Comparison of ENCODE assay signal across 15 cellular contexts in genomic region chr6:25968769-25969168, GRCh38. TPM values are rescaled to one million over a fixed set of nuclear protein-coding genes. Genes with fewer than 3 reads are reported as not detected.
DNase-seq lines count a peak whose midpoint lies in the region; ATAC-seq and TF ChIP-seq lines count a peak whose summit lies in the region.
"Had no signal": no experiment of that assay in that cellular context is flagged by ENCODE, and none has a peak within 500 bp of the region (broad histone marks: within the 10 kb centered on the region; RNA-seq: fewer than 3 reads in every experiment).

No MANE protein-coding gene starts in this region.

- CTCF ChIA-PET in T-cell (lab: Charles Lee) (interaction anchor here in 1 of 2 donors (0.7 kb wide), 1 partner anchor 25 kb away, joined by 3 read pairs; no protein-coding TSS in a partner anchor), Calu3 (lab: Charles Lee) (interaction anchor here (0.6 kb wide), 1 partner anchor 53 kb away, joined by 3 read pairs; no protein-coding TSS in a partner anchor)

- H3K27ac Mint-ChIP-seq in activated T-cell treated with anti-CD3 and anti-CD28 coated beads, Interleukin-2, amount 50 U/mL, for 72 hours: no peak overlapping the region
- peak overlapping the region; percentile 59 to 60 for H3K27ac Mint-ChIP-seq in T-cell
- peak overlapping the region; percentile 29 for H3K27ac Mint-ChIP-seq in stimulated activated effector memory CD8-positive, alpha-beta T cell treated with anti-CD3 and anti-CD28 coated beads, Interleukin-12 subunit alpha, Interleukin-12 subunit beta, amount 100 ng/mL, for 72 hours
- no peak overlapping the region for H3K27ac Mint-ChIP-seq in Calu3 (ENCODE audit: unreplicated experiment)

- peaks cover 47 to 63% of the 10 kb centered on the region in 2 donors for H3K36me3 Mint-ChIP-seq in activated T-cell treated with anti-CD3 and anti-CD28 coated beads, Interleukin-2, amount 50 U/mL, for 72 hours (ENCODE audit: insufficient read depth in 2 of 2)
- peaks cover 71% of the 10 kb centered on the region for H3K36me3 Mint-ChIP-seq in T-cell
- H3K36me3 Mint-ChIP-seq in stimulated activated effector memory CD8-positive, alpha-beta T cell treated with anti-CD3 and anti-CD28 coated beads, Interleukin-12 subunit alpha, Interleukin-12 subunit beta, amount 100 ng/mL, for 72 hours: peaks cover 99% of the 10 kb centered on the region
- peaks cover 78% of the 10 kb centered on the region for H3K36me3 Mint-ChIP-seq in Calu3 (ENCODE audit: insufficient read depth, unreplicated experiment)

- H3K4me1 Mint-ChIP-seq in activated T-cell treated with anti-CD3 and anti-CD28 coated beads, Interleukin-2, amount 50 U/mL, for 72 hours (ENCODE audit: low read depth): peaks cover 80% of the 10 kb centered on the region
- H3K4me1 Mint-ChIP-seq in T-cell: peaks cover 74 to 86% (median 77%) of the 10 kb centered on the region in 3 donors
- peaks cover 79% of the 10 kb centered on the region for H3K4me1 Mint-ChIP-seq in stimulated activated effector memory CD8-positive, alpha-beta T cell treated with anti-CD3 and anti-CD28 coated beads, Interleukin-12 subunit alpha, Interleukin-12 subunit beta, amount 100 ng/mL, for 72 hours
- peaks cover 52% of the 10 kb centered on the region for H3K4me1 Mint-ChIP-seq in Calu3 (ENCODE audit: low read depth, unreplicated experiment)

- no peaks in the 10 kb centered on the region for H3K9me3 Mint-ChIP-seq in activated T-cell treated with anti-CD3 and anti-CD28 coated beads, Interleukin-2, amount 50 U/mL, for 72 hours
- H3K9me3 Mint-ChIP-seq in T-cell (no peaks in the 10 kb centered on the region), Calu3 (ENCODE audit: low read depth, unreplicated experiment) (no peaks in the 10 kb centered on the region)
- no peaks in the 10 kb centered on the region for H3K9me3 Mint-ChIP-seq in stimulated activated effector memory CD8-positive, alpha-beta T cell treated with anti-CD3 and anti-CD28 coated beads, Interleukin-12 subunit alpha, Interleukin-12 subunit beta, amount 100 ng/mL, for 72 hours

- no peak for TF ChIP-seq CTCF in fibroblast of the aortic adventitia (IDR thresholded peaks at IDR 0.05; ENCODE audit: insufficient read depth, low read length)
- no peak for TF ChIP-seq CTCF in Calu3 (IDR thresholded peaks at IDR 0.05; ENCODE audit: unreplicated experiment)

- H3K4me3 Mint-ChIP-seq in activated T-cell treated with anti-CD3 and anti-CD28 coated beads, Interleukin-2, amount 50 U/mL, for 72 hours: peak overlapping the region; percentile 79 to 92
- peak overlapping the region in 2 of 3 donors; percentile 41 to 92 for H3K4me3 Mint-ChIP-seq in T-cell
- H3K4me3 Mint-ChIP-seq in stimulated activated effector memory CD8-positive, alpha-beta T cell treated with anti-CD3 and anti-CD28 coated beads, Interleukin-12 subunit alpha, Interleukin-12 subunit beta, amount 100 ng/mL, for 72 hours: peak overlapping the region; percentile 86
- no peak overlapping the region for H3K4me3 Mint-ChIP-seq in Calu3 (ENCODE audit: low read depth, unreplicated experiment)

- intact Hi-C loops in Calu3 (cut with micrococcal nuclease; ENCODE audit: unreplicated experiment): no loop called here

- no TSS peak for BruUV-seq in Calu3 (replicated peaks; lab: Mats Ljungman, UMichigan)

- H3K4me3 ChIP-seq in fibroblast of the aortic adventitia (ENCODE audit: low read depth, low read length): no peak overlapping the region

- ATAC-seq in activated T-cell treated with anti-CD3 and anti-CD28 coated beads, Interleukin-2, amount 50 U/mL, for 72 hours (replicated peaks in 1 of 2): no peak
- ATAC-seq in T-cell (replicated peaks in 1 of 4) (no peak), GM21825 (IDR thresholded peaks at IDR 0.05; ENCODE audit: unreplicated experiment) (no peak)
- no peak for ATAC-seq in stimulated activated effector memory CD8-positive, alpha-beta T cell treated with anti-CD3 and anti-CD28 coated beads, Interleukin-12 subunit alpha, Interleukin-12 subunit beta, amount 100 ng/mL, for 72 hours

- no peaks in the 10 kb centered on the region for H3K27me3 Mint-ChIP-seq in activated T-cell treated with anti-CD3 and anti-CD28 coated beads, Interleukin-2, amount 50 U/mL, for 72 hours (ENCODE audit: low read depth)
- H3K27me3 Mint-ChIP-seq in T-cell (no peaks in the 10 kb centered on the region), Calu3 (ENCODE audit: unreplicated experiment) (no peaks in the 10 kb centered on the region)

- POLR2A ChIA-PET in T-cell (lab: Charles Lee): no interaction called here

- no peak for DNase-seq in activated T-cell treated with anti-CD3 and anti-CD28 coated beads, Interleukin-2, amount 50 U/mL, for 72 hours
- DNase-seq in activated T-cell treated with anti-CD3 and anti-CD28 coated beads for 4 hours (no peak), T-cell (no peak), fibroblast of the aortic adventitia (ENCODE audit: low read depth) (peak; percentile 84), Calu3 (no peak), DMS153 treated with DMSO at 0.1 percent for 48 hours (lab: John Stamatoyannopoulos, UW; ENCODE audit: unreplicated experiment) (no peak)
- no peak for DNase-seq in stimulated activated effector memory CD8-positive, alpha-beta T cell treated with anti-CD3 and anti-CD28 coated beads, Interleukin-12 subunit alpha, Interleukin-12 subunit beta, amount 100 ng/mL, for 72 hours (ENCODE audit: low spot score in 2 of 2)
- DNase-seq: AML-193, brain microvascular endothelial cell, Kasumi-1, NCI-H2171, SW 1271 had no signal

RNA-seq across cellular contexts. Expression of gene TRIM38, which starts 6.2 kb away (rescaled TPM):
- 10 to 100 TPM; 21.3 to 39.9 TPM for total RNA-seq in activated T-cell treated with anti-CD3 and anti-CD28 coated beads, Interleukin-2, amount 50 U/mL, for 72 hours
- total RNA-seq in T-cell (10 to 100 TPM; 20.5 to 29.3 (median 26.2) TPM), fibroblast of the aortic adventitia (ENCODE audit: low replicate concordance) (12.0 and 35.3 TPM in 2 replicates), Calu3 (2022) (20.6 and 26.1 TPM in 2 replicates)

RNA-seq across cellular contexts. Expression of gene SLC17A2, which starts 38.3 kb away (rescaled TPM):
- total RNA-seq in activated T-cell treated with anti-CD3 and anti-CD28 coated beads, Interleukin-2, amount 50 U/mL, for 72 hours: not detected
- not detected for total RNA-seq in T-cell
- total RNA-seq in fibroblast of the aortic adventitia (ENCODE audit: low replicate concordance): 0.09 TPM in 1 of 2 replicates, not detected in the other
- total RNA-seq in Calu3 (2022): not detected in 2 replicates
- total RNA-seq: activated CD8-positive, alpha-beta memory T cell treated with anti-CD3 and anti-CD28 coated beads for 36 hours; ureter had no signal

Comparison
In these comparisons a context has a peak if more than half of its experiments do, and no peak if none do; other contexts are left out.
1. H3K27ac Mint-ChIP-seq: peak in T-cell (2 of 2) and stimulated activated effector memory CD8-positive, alpha-beta T cell treated with anti-CD3 and anti-CD28 coated beads, Interleukin-12 subunit alpha, Interleukin-12 subunit beta, amount 100 ng/mL, for 72 hours (single experiment); none in activated T-cell treated with anti-CD3 and anti-CD28 coated beads, Interleukin-2, amount 50 U/mL, for 72 hours (single experiment) and Calu3 (single experiment).